Comparison of ENCODE assay signal across 8 cellular contexts in genomic region chr19:10086904-10087256, GRCh38. TPM values are rescaled to one million over a fixed set of nuclear protein-coding genes. Genes with fewer than 3 reads are reported as not detected.
DNase-seq lines count a peak whose midpoint lies in the region; ATAC-seq, FAIRE-seq and TF ChIP-seq lines count a peak whose summit lies in the region.

No MANE protein-coding gene starts in this region.

- TF ChIP-seq CTCF in GM13976 (IDR thresholded peaks at IDR 0.05; ENCODE audit: borderline replicate concordance, control extremely low read depth, extremely low read depth, insufficient read depth, missing control alignments) (no peak), foreskin keratinocyte (conservative IDR thresholded peaks at IDR 0.05) (no peak), D721Med (IDR thresholded peaks at IDR 0.05; ENCODE audit: insufficient read depth, missing control alignments) (no peak)

- H3K27me3 ChIP-seq in foreskin keratinocyte, result no peaks in the 10 kb centered on the region

- in situ Hi-C loops in GM13976 (cut with MboI; ENCODE audit: low sequenced_read_pairs, unreplicated experiment), result no loop called here

- peak; percentile 58 for DNase-seq in GM13976 (ENCODE audit: low spot score)
- DNase-seq in activated CD8-positive, alpha-beta memory T cell treated with anti-CD3 and anti-CD28 coated beads, Interleukin-2, amount 50 U/mL, for 4 hours, result peak; percentile 69
- DNase-seq in foreskin keratinocyte, result no peak
- peak; percentile 72 for DNase-seq in sciatic nerve (ENCODE audit: low spot score)
- DNase-seq in NCI-H226, result no peak
- DNase-seq in urothelium cell line (ENCODE audit: low spot score), result no peak
- no peak for DNase-seq in D721Med (ENCODE audit: insufficient read length, low spot score)
- no peak for DNase-seq in pons (ENCODE audit: low spot score)

- intact Hi-C loops in sciatic nerve (cut with DNase I), result no loop called here

- ATAC-seq in foreskin keratinocyte, result no peak
- ATAC-seq in sciatic nerve, result peak; percentile 41

- peaks cover 3% of the 10 kb centered on the region for H3K4me1 ChIP-seq in foreskin keratinocyte

- peak overlapping the region; percentile 83 for H3K27ac ChIP-seq in foreskin keratinocyte

- no peak for FAIRE-seq in urothelium cell line (lab: Jason Lieb, UNC)
- no peak for FAIRE-seq in D721Med (lab: Jason Lieb, UNC)

RNA-seq across cellular contexts. Expression of gene SHFL, which starts 0.8 kb away (rescaled TPM):
- total RNA-seq in foreskin keratinocyte (36.7 and 43.7 TPM in 2 replicates), sciatic nerve (47.0 TPM)
- 44.4 and 53.7 TPM in 2 replicates for polyA plus RNA-seq in foreskin keratinocyte

RNA-seq across cellular contexts. Expression of gene ANGPTL6, which starts 15.6 kb away (rescaled TPM):
- total RNA-seq in foreskin keratinocyte (0.07 and 0.11 TPM in 2 replicates), sciatic nerve (not detected)
- polyA plus RNA-seq in foreskin keratinocyte, result 0.08 and 0.10 TPM in 2 replicates

RNA-seq across cellular contexts. Expression of gene PPAN, which starts 19.3 kb away (rescaled TPM):
- total RNA-seq in foreskin keratinocyte, result 56.6 and 70.7 TPM in 2 replicates
- polyA plus RNA-seq in foreskin keratinocyte, result 66.8 and 71.6 TPM in 2 replicates
- 31.3 TPM for total RNA-seq in sciatic nerve

RNA-seq across cellular contexts. Expression of gene P2RY11, which starts 24.6 kb away (rescaled TPM):
- 5.3 and 6.3 TPM in 2 replicates for total RNA-seq in foreskin keratinocyte
- polyA plus RNA-seq in foreskin keratinocyte, result 6.2 and 7.3 TPM in 2 replicates
- total RNA-seq in sciatic nerve, result 9.9 TPM

RNA-seq across cellular contexts. Expression of gene EIF3G, which starts 32.8 kb away (rescaled TPM):
- total RNA-seq in foreskin keratinocyte, result 255 and 258 TPM in 2 replicates
- 319 and 336 TPM in 2 replicates for polyA plus RNA-seq in foreskin keratinocyte
- 155 TPM for total RNA-seq in sciatic nerve

Comparison
In these comparisons a context has a peak if more than half of its experiments do, and no peak if none do; other contexts are left out.
1. DNase-seq: peak in GM13976 (single experiment), activated CD8-positive, alpha-beta memory T cell treated with anti-CD3 and anti-CD28 coated beads, Interleukin-2, amount 50 U/mL, for 4 hours (single experiment) and sciatic nerve (single experiment); none in foreskin keratinocyte (0 of 2), NCI-H226 (single experiment), urothelium cell line (single experiment), D721Med (single experiment) and pons (single experiment).